In genomic region chr1:43945898-43946243, GRCh38 we compare ENCODE assay signal across 8 cellular contexts. TPM values are rescaled to one million over a fixed set of nuclear protein-coding genes. Genes with fewer than 3 reads are reported as not detected.
DNase-seq lines count a peak whose midpoint lies in the region; ATAC-seq, FAIRE-seq and TF ChIP-seq lines count a peak whose summit lies in the region.

No MANE protein-coding gene starts in this region.

- peak overlapping the region; percentile 8 for H3K27ac ChIP-seq in OCI-LY7 (ENCODE audit: low read depth, low read length, poor library complexity, severe bottlenecking)
- H3K27ac ChIP-seq in endothelial cell of umbilical vein (ENCODE audit: insufficient read depth, low read depth, low read length) = peak overlapping the region; percentile 5
- peak overlapping the region; percentile 93 to 100 (median 96) for H3K27ac ChIP-seq in pancreas

- CTCF ChIA-PET in Caco-2 (lab: Charles Lee) (interaction anchor here (0.5 to 2.4 kb wide), 5 partner anchors 11 to 182 kb away, joined by 3 to 12 read pairs (median 5); partner anchors contain the start of genes DPH2 and SLC6A9), OCI-LY7 (lab: Charles Lee; ENCODE audit: unreplicated experiment) (interaction anchor here (1.3 to 2.0 kb wide), 3 partner anchors 11 to 182 kb away, joined by 4 to 13 read pairs (median 4); no protein-coding TSS in a partner anchor), endothelial cell of umbilical vein (lab: Charles Lee) (interaction anchor here (0.8 to 7.2 kb wide), 8 partner anchors 10 to 181 kb away, joined by 3 to 93 read pairs (median 4); partner anchors contain the start of genes ARTN and DPH2)

- TF ChIP-seq CTCF in Caco-2 (IDR thresholded peaks at IDR 0.05; ENCODE audit: insufficient read depth in 1 of 2, low read depth in 1 of 2, low read length in 1 of 2, severe bottlenecking in 1 of 2, unreplicated experiment in 1 of 2) (no peak), OCI-LY7 (conservative IDR thresholded peaks at IDR 0.05; ENCODE audit: low read length) (no peak), endothelial cell of umbilical vein (IDR thresholded peaks at IDR 0.05; ENCODE audit: extremely low read depth in 1 of 2, insufficient read depth in 1 of 2, low read depth in 1 of 2, low read length in 2 of 2) (no peak), pancreas (IDR thresholded peaks at IDR 0.05) (no peak)

- H3K9me3 Mint-ChIP-seq in Caco-2 (ENCODE audit: unreplicated experiment) = no peaks in the 10 kb centered on the region

- H3K36me3 ChIP-seq in Caco-2 (ENCODE audit: control insufficient read depth, insufficient read depth, low read length) = no peaks in the 10 kb centered on the region
- H3K36me3 ChIP-seq in OCI-LY7 (ENCODE audit: insufficient read depth, low read length) = peaks cover 18% of the 10 kb centered on the region; the same call in 1 of the 2 replicates
- peaks cover 0 to 4% of the 10 kb centered on the region in 2 experiments for H3K36me3 ChIP-seq in endothelial cell of umbilical vein (ENCODE audit: control insufficient read depth in 2 of 2, extremely low read depth in 1 of 2, insufficient read depth in 2 of 2, low read length in 2 of 2)
- no peaks in the 10 kb centered on the region for H3K36me3 ChIP-seq in pancreas

- H3K4me2 ChIP-seq in OCI-LY7 (ENCODE audit: low read length) (peak overlapping the region; percentile 91), endothelial cell of umbilical vein (ENCODE audit: insufficient read depth, low read length) (peak overlapping the region; percentile 95)

- no peak for DNase-seq in Caco-2
- DNase-seq in OCI-LY7 (ENCODE audit: low spot score) = no peak
- peak; percentile 13 for DNase-seq in endothelial cell of umbilical vein (ENCODE audit: low read depth, low spot score)
- DNase-seq in pancreas = no peak
- DNase-seq in activated gamma-delta T cell (lab: John Stamatoyannopoulos, UW) = no peak
- DNase-seq in NCI-H226 = no peak

- WGBS in pancreas, 2 donors = 0% methylated on average over 2 of the region's 2 CpGs

- dilution Hi-C loops in endothelial cell of umbilical vein (cut with MboI; ENCODE audit: extremely low pct_ligation_motif_present, low sequenced_read_pairs) = loop anchor here (25.0 kb wide), 1 partner anchor 184 kb away; no protein-coding TSS in a partner anchor

- H3K27me3 Mint-ChIP-seq in Caco-2 (ENCODE audit: insufficient read depth, unreplicated experiment) = no peaks in the 10 kb centered on the region

- no peaks in the 10 kb centered on the region for H3K4me1 Mint-ChIP-seq in Caco-2 (ENCODE audit: low read depth, unreplicated experiment)

- TF ChIP-seq POLR2A in endothelial cell of umbilical vein (IDR thresholded peaks at IDR 0.05; ENCODE audit: low read depth, low read length) = no peak

- H3K9me2 ChIP-seq in OCI-LY7 (ENCODE audit: insufficient read depth, low read length) = no peaks in the 10 kb centered on the region

- POLR2A ChIA-PET in Caco-2 (lab: Charles Lee) (no interaction called here), OCI-LY7 (lab: Charles Lee) (interaction anchor here (0.5 to 1.2 kb wide), 9 partner anchors 24 to 780 kb away, joined by 3 to 4 read pairs (median 3); partner anchors contain the start of genes KDM4A and SLC6A9), endothelial cell of umbilical vein (lab: Charles Lee) (no interaction called here)

- FAIRE-seq in endothelial cell of umbilical vein (lab: Jason Lieb, UNC) = no peak
- no peak for FAIRE-seq in pancreas (lab: Jason Lieb, UNC)

- peak overlapping the region; percentile 80 for H3K4me3 Mint-ChIP-seq in Caco-2 (ENCODE audit: unreplicated experiment)

- H3K4me3 ChIP-seq in Caco-2 (ENCODE audit: low read depth, low read length) = peak overlapping the region; percentile 90
- peak overlapping the region; percentile 76 for H3K4me3 ChIP-seq in OCI-LY7 (ENCODE audit: low read depth, low read length, poor library complexity, severe bottlenecking)
- H3K4me3 ChIP-seq in endothelial cell of umbilical vein (replicated peaks in 1 of 3; ENCODE audit: insufficient read depth in 1 of 3, low read depth in 1 of 3, low read length in 3 of 3) = peak overlapping the region; percentile 55 to 76 (median 67)
- peak overlapping the region; percentile 55 to 81 (median 72) for H3K4me3 ChIP-seq in pancreas

- intact Hi-C loops in Caco-2 (cut with micrococcal nuclease; ENCODE audit: unreplicated experiment) (loop anchor here (1.0 kb wide), 1 partner anchor 23 kb away; no protein-coding TSS in a partner anchor), OCI-LY7 (cut with micrococcal nuclease; ENCODE audit: unreplicated experiment) (loop anchor here (1.0 kb wide), 2 partner anchors 28 to 84 kb away; partner anchors contain the start of gene ATP6V0B), endothelial cell of umbilical vein (cut with micrococcal nuclease) (loop anchor here (1.0 to 5.0 kb wide), 7 partner anchors 23 to 417 kb away; partner anchors contain the start of gene ATP6V0B), pancreas (cut with DNase I) (no loop called here)

- H3K27ac Mint-ChIP-seq in Caco-2 (ENCODE audit: unreplicated experiment) = peak overlapping the region; percentile 58

- H3K36me3 Mint-ChIP-seq in Caco-2 (ENCODE audit: insufficient read depth, unreplicated experiment) = peaks cover 6% of the 10 kb centered on the region

- no peaks in the 10 kb centered on the region for H3K9me1 ChIP-seq in endothelial cell of umbilical vein (replicated peaks; ENCODE audit: control insufficient read depth, extremely low read depth, insufficient read depth, low read length)

- H4K20me1 ChIP-seq in OCI-LY7 (ENCODE audit: insufficient read depth, low read length) (no peaks in the 10 kb centered on the region), endothelial cell of umbilical vein (replicated peaks; ENCODE audit: control insufficient read depth, extremely low read depth, insufficient read depth, low read length) (no peaks in the 10 kb centered on the region)

- peak overlapping the region; percentile 88 for H2AFZ ChIP-seq in OCI-LY7 (ENCODE audit: low read length)
- H2AFZ ChIP-seq in endothelial cell of umbilical vein (ENCODE audit: low read depth, low read length) = peak overlapping the region; percentile 99

- H3K4me1 ChIP-seq in Caco-2 (no peaks in the 10 kb centered on the region), OCI-LY7 (ENCODE audit: insufficient read depth, low read length, poor library complexity, severe bottlenecking) (peaks cover 22% of the 10 kb centered on the region), endothelial cell of umbilical vein (ENCODE audit: control insufficient read depth, extremely low read depth, insufficient read depth, low read length) (peaks cover 20% of the 10 kb centered on the region), pancreas (peaks cover 8 to 28% (median 18%) of the 10 kb centered on the region in 3 donors)

- BruUV-seq in Caco-2 (replicated peaks; lab: Mats Ljungman, UMichigan) = TSS peak; percentile 77
- BruUV-seq in OCI-LY7 (replicated peaks; lab: Mats Ljungman, UMichigan) = TSS peak; percentile 54
- BruUV-seq in endothelial cell of umbilical vein (replicated peaks; lab: Mats Ljungman, UMichigan) = TSS peak; percentile 31

- ATAC-seq in pancreas = peak; percentile 12 to 27 (median 20)
- ATAC-seq in HG02852 (IDR thresholded peaks at IDR 0.05; ENCODE audit: unreplicated experiment) = no peak
- ATAC-seq in GM18867 (IDR thresholded peaks at IDR 0.05; ENCODE audit: unreplicated experiment) = no peak

- H3K79me2 ChIP-seq in OCI-LY7 (ENCODE audit: insufficient read depth, low read depth, low read length) = peaks cover 3% of the 10 kb centered on the region; the same call in 1 of the 2 replicates
- peaks cover 5% of the 10 kb centered on the region for H3K79me2 ChIP-seq in endothelial cell of umbilical vein (ENCODE audit: control insufficient read depth, insufficient read depth, low read length)

- H3K9ac ChIP-seq in endothelial cell of umbilical vein (replicated peaks; ENCODE audit: extremely low read depth, insufficient read depth, low read length) = peak overlapping the region; percentile 97

- H3K9me3 ChIP-seq in Caco-2 (no peaks in the 10 kb centered on the region), OCI-LY7 (ENCODE audit: low read length) (no peaks in the 10 kb centered on the region), endothelial cell of umbilical vein (replicated peaks; ENCODE audit: control insufficient read depth, insufficient read depth, low read length) (no peaks in the 10 kb centered on the region), pancreas (no peaks in the 10 kb centered on the region)

- no peaks in the 10 kb centered on the region for H3K27me3 ChIP-seq in Caco-2 (replicated peaks; ENCODE audit: control insufficient read depth, insufficient read depth, low read length)
- no peaks in the 10 kb centered on the region for H3K27me3 ChIP-seq in endothelial cell of umbilical vein (ENCODE audit: control insufficient read depth in 2 of 2, insufficient read depth in 2 of 2, low read length in 2 of 2)
- H3K27me3 ChIP-seq in pancreas = no peaks in the 10 kb centered on the region

RNA-seq across cellular contexts. Expression of gene IPO13, which starts 0.9 kb away (rescaled TPM):
- total RNA-seq in Caco-2 (2022) (14.1 and 15.9 TPM in 2 replicates), OCI-LY7 (2022) (24.1 and 26.5 TPM in 2 replicates), endothelial cell of umbilical vein (25.8 and 29.3 TPM in 2 replicates), pancreas (10 to 100 TPM in 2 of 6 donors, 1 to 10 TPM in 4; 6.7 to 15.6 (median 8.5) TPM)
- total RNA-seq in OCI-LY7 (2014; rRNA removed; shearing (Covaris generic)) = 13.1 and 17.8 TPM in 2 replicates
- polyA plus RNA-seq in endothelial cell of umbilical vein (28.9 and 32.3 TPM in 2 replicates), pancreas (10 to 100 TPM; 22.2 to 24.3 TPM)
- 17.2 and 17.7 TPM in 2 replicates for polyA plus RNA-seq in endothelial cell of umbilical vein (2011; cell fraction: cytosol; rRNA removed)
- polyA plus RNA-seq in endothelial cell of umbilical vein (2011; cell fraction: nucleus; rRNA removed) = 46.6 and 56.9 TPM in 2 replicates
- 20.9 and 23.8 TPM in 2 replicates for polyA plus RNA-seq in endothelial cell of umbilical vein (2012)
- polyA minus RNA-seq in endothelial cell of umbilical vein = 36.1 and 41.8 TPM in 2 replicates
- polyA minus RNA-seq in endothelial cell of umbilical vein (2011; cell fraction: cytosol; rRNA and poly(A)+ RNA removed) = 9.4 TPM
- 12.2 and 18.2 TPM in 2 replicates for polyA minus RNA-seq in endothelial cell of umbilical vein (2011; cell fraction: nucleus; rRNA and poly(A)+ RNA removed)

RNA-seq across cellular contexts. Expression of gene ARTN, which starts 12.3 kb away (rescaled TPM):
- total RNA-seq in Caco-2 (2022) (0.26 TPM in 1 of 2 replicates, not detected in the other), OCI-LY7 (2022) (1.2 and 1.8 TPM in 2 replicates), endothelial cell of umbilical vein (0.18 and 0.48 TPM in 2 replicates), pancreas (1 to 10 TPM in 4 of 6 donors, under 1 TPM in 2; 0.87 to 1.9 (median 1.1) TPM)
- 0.44 TPM in 1 of 2 replicates, not detected in the other for total RNA-seq in OCI-LY7 (2014; rRNA removed; shearing (Covaris generic))
- polyA plus RNA-seq in endothelial cell of umbilical vein (0.11 TPM in 2 replicates), pancreas (1 to 10 TPM; 2.6 to 3.2 TPM)
- not detected in 2 replicates for polyA plus RNA-seq in endothelial cell of umbilical vein (2011; cell fraction: cytosol; rRNA removed)
- 0.66 and 0.71 TPM in 2 replicates for polyA plus RNA-seq in endothelial cell of umbilical vein (2011; cell fraction: nucleus; rRNA removed)
- 0.24 TPM in 1 of 2 replicates, not detected in the other for polyA plus RNA-seq in endothelial cell of umbilical vein (2012)
- not detected in 2 replicates for polyA minus RNA-seq in endothelial cell of umbilical vein
- 1.9 TPM for polyA minus RNA-seq in endothelial cell of umbilical vein (2011; cell fraction: cytosol; rRNA and poly(A)+ RNA removed)
- 0.43 and 0.53 TPM in 2 replicates for polyA minus RNA-seq in endothelial cell of umbilical vein (2011; cell fraction: nucleus; rRNA and poly(A)+ RNA removed)

RNA-seq across cellular contexts. Expression of gene DPH2, which starts 23.9 kb away (rescaled TPM):
- total RNA-seq in Caco-2 (2022) (29.0 and 29.5 TPM in 2 replicates), OCI-LY7 (2022) (21.6 and 28.6 TPM in 2 replicates), endothelial cell of umbilical vein (26.6 and 28.1 TPM in 2 replicates), pancreas (10 to 100 TPM; 10.8 to 19.4 (median 12.8) TPM)
- 42.1 and 45.6 TPM in 2 replicates for total RNA-seq in OCI-LY7 (2014; rRNA removed; shearing (Covaris generic))
- polyA plus RNA-seq in endothelial cell of umbilical vein (59.1 and 59.6 TPM in 2 replicates), pancreas (10 to 100 TPM; 20.0 to 22.0 TPM)
- 34.0 and 36.6 TPM in 2 replicates for polyA plus RNA-seq in endothelial cell of umbilical vein (2011; cell fraction: cytosol; rRNA removed)
- polyA plus RNA-seq in endothelial cell of umbilical vein (2011; cell fraction: nucleus; rRNA removed) = 110 and 115 TPM in 2 replicates
- 19.2 and 24.4 TPM in 2 replicates for polyA plus RNA-seq in endothelial cell of umbilical vein (2012)
- polyA minus RNA-seq in endothelial cell of umbilical vein = 36.3 and 47.4 TPM in 2 replicates
- 31.5 TPM for polyA minus RNA-seq in endothelial cell of umbilical vein (2011; cell fraction: cytosol; rRNA and poly(A)+ RNA removed)
- 28.1 and 35.4 TPM in 2 replicates for polyA minus RNA-seq in endothelial cell of umbilical vein (2011; cell fraction: nucleus; rRNA and poly(A)+ RNA removed)

RNA-seq across cellular contexts. Expression of gene ATP6V0B, which starts 28.9 kb away (rescaled TPM):
- total RNA-seq in Caco-2 (2022) (89.9 and 91.2 TPM in 2 replicates), OCI-LY7 (2022) (58.9 and 68.4 TPM in 2 replicates), endothelial cell of umbilical vein (105 and 110 TPM in 2 replicates), pancreas (100 to 1,000 TPM in 1 of 6 donors, 10 to 100 TPM in 5; 59.8 to 108 (median 82.2) TPM)
- total RNA-seq in OCI-LY7 (2014; rRNA removed; shearing (Covaris generic)) = 62.0 and 97.1 TPM in 2 replicates
- polyA plus RNA-seq in endothelial cell of umbilical vein (325 and 372 TPM in 2 replicates), pancreas (100 to 1,000 TPM; 135 to 208 TPM)
- 176 and 182 TPM in 2 replicates for polyA plus RNA-seq in endothelial cell of umbilical vein (2011; cell fraction: cytosol; rRNA removed)
- 135 and 137 TPM in 2 replicates for polyA plus RNA-seq in endothelial cell of umbilical vein (2011; cell fraction: nucleus; rRNA removed)
- 71.5 and 78.9 TPM in 2 replicates for polyA plus RNA-seq in endothelial cell of umbilical vein (2012)
- polyA minus RNA-seq in endothelial cell of umbilical vein = 110 and 148 TPM in 2 replicates
- 104 TPM for polyA minus RNA-seq in endothelial cell of umbilical vein (2011; cell fraction: cytosol; rRNA and poly(A)+ RNA removed)
- polyA minus RNA-seq in endothelial cell of umbilical vein (2011; cell fraction: nucleus; rRNA and poly(A)+ RNA removed) = 28.4 and 32.8 TPM in 2 replicates

RNA-seq across cellular contexts. Expression of gene B4GALT2, which starts 33.1 kb away (rescaled TPM):
- total RNA-seq in Caco-2 (2022) (28.6 and 31.5 TPM in 2 replicates), OCI-LY7 (2022) (0.57 and 0.65 TPM in 2 replicates), endothelial cell of umbilical vein (77.7 and 80.0 TPM in 2 replicates), pancreas (10 to 100 TPM; 16.7 to 29.9 (median 25.9) TPM)
- total RNA-seq in OCI-LY7 (2014; rRNA removed; shearing (Covaris generic)) = 1.4 and 1.9 TPM in 2 replicates
- polyA plus RNA-seq in endothelial cell of umbilical vein (103 and 145 TPM in 2 replicates), pancreas (10 to 100 TPM; 28.2 to 36.7 TPM)
- polyA plus RNA-seq in endothelial cell of umbilical vein (2011; cell fraction: cytosol; rRNA removed) = 50.3 and 64.8 TPM in 2 replicates
- polyA plus RNA-seq in endothelial cell of umbilical vein (2011; cell fraction: nucleus; rRNA removed) = 26.6 and 28.8 TPM in 2 replicates
- 56.9 and 64.4 TPM in 2 replicates for polyA plus RNA-seq in endothelial cell of umbilical vein (2012)
- polyA minus RNA-seq in endothelial cell of umbilical vein = 55.0 and 72.4 TPM in 2 replicates
- polyA minus RNA-seq in endothelial cell of umbilical vein (2011; cell fraction: cytosol; rRNA and poly(A)+ RNA removed) = 29.3 TPM
- polyA minus RNA-seq in endothelial cell of umbilical vein (2011; cell fraction: nucleus; rRNA and poly(A)+ RNA removed) = 14.2 and 20.9 TPM in 2 replicates

Comparison
In these comparisons a context has a peak if more than half of its experiments do, and no peak if none do; other contexts are left out.
1. H3K27ac ChIP-seq: peak in every context shown above with its lines; median percentile 96 in pancreas; 8 in OCI-LY7; 5 in endothelial cell of umbilical vein.
2. ATAC-seq: peak in pancreas (4 of 4); none in HG02852 (single experiment) and GM18867 (single experiment).
3. intact Hi-C loops: an anchor here in Caco-2 (1.0 kb wide), OCI-LY7 (1.0 kb wide) and endothelial cell of umbilical vein (1.0 to 5.0 kb wide); none called in pancreas.
4. Peak in every context shown above with its lines, with median percentiles within 50 percentile points of each other: H3K4me3 ChIP-seq.